ENCODE assay signal across 14 cellular contexts in the genomic region with DNA sequence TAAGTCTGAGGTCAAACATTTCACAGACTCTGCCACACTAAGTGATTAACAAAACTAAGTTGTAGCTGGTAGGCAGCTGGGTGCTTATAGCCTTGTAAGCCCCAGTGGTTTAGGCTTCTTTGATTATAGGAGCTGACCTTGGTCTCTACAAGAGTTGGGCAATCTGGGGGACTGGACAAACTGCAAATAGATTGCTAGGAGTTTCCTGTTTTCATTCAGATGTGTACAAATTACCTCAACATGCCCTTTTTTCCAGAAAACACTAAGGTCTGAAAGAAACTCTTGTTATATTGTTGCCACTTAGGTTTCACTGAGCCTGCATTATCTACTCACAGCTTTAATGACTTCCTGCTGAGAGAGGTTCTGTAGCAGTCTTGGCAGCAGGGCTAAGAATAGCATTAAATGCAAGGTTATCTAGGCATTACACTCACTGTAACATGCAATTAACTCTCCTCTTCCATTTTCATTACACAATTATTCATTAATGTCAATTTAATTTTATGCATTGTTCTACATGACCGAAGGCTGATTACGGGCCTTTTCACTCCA.
A peak's percentile ranks its signal among the peaks of the same experiment; 100 is the strongest.
DNase-seq lines count a peak whose midpoint lies in the region; ATAC-seq and TF ChIP-seq lines count a peak whose summit lies in the region.
"Had no signal": no experiment of that assay in that cellular context is flagged by ENCODE, and none has a peak within 500 bp of the region (broad histone marks: within the 10 kb centered on the region; RNA-seq: fewer than 3 reads in every experiment).

No MANE protein-coding gene starts in this region.

- peak overlapping the region; percentile 62 to 96 (median 96); a peak in 5 of 7 replicates for H3K27ac Mint-ChIP-seq in H9
- H3K27ac Mint-ChIP-seq: activated CD4-positive, alpha-beta T cell treated with anti-CD3 and anti-CD28 coated beads, Interleukin-2, amount 10 ng/mL, durations not matched to agents 7 days and 5 days; activated naive CD8-positive, alpha-beta T cell treated with anti-CD3 and anti-CD28 coated beads, Interleukin-2, amount 50 U/mL, for 24 hours had no signal

- H4K20me1 ChIP-seq in H9 (ENCODE audit: control insufficient read depth, insufficient read depth, insufficient read length) (no peaks in the 10 kb centered on the region), neural cell (ENCODE audit: insufficient read depth) (no peaks in the 10 kb centered on the region)

- no peak overlapping the region for H2BK5ac ChIP-seq in H9 (ENCODE audit: insufficient read length, low read length)

- peak overlapping the region; percentile 48 for H3K27ac ChIP-seq in H9 (ENCODE audit: insufficient read length, low read depth, low read length)
- H3K27ac ChIP-seq in WERI-Rb-1: peak overlapping the region; percentile 53
- H3K27ac ChIP-seq in neural cell (ENCODE audit: low read length): no peak overlapping the region
- H3K27ac ChIP-seq: parathyroid adenoma, thyroid gland had no signal

- H3K4me2 ChIP-seq in H9 (ENCODE audit: insufficient read depth, insufficient read length, low read length) (peak overlapping the region; percentile 18), neural cell (ENCODE audit: low read length) (no peak overlapping the region)

- H3K27me3 ChIP-seq in H9 (ENCODE audit: insufficient read depth, low read length) (no peaks in the 10 kb centered on the region), WERI-Rb-1 (ENCODE audit: insufficient read depth, low read depth, severe bottlenecking) (no peaks in the 10 kb centered on the region), neural cell (ENCODE audit: insufficient read depth, low read depth, low read length) (peaks cover 25% of the 10 kb centered on the region)
- H3K27me3 ChIP-seq: thyroid gland had no signal

- no peaks in the 10 kb centered on the region for H3K79me1 ChIP-seq in H9 (ENCODE audit: insufficient read depth, low read depth, low read length, poor library complexity, severe bottlenecking)

- H3K36me3 Mint-ChIP-seq in H9 (ENCODE audit: insufficient read depth in 1 of 3, low read depth in 3 of 3): peaks cover 5 to 18% (median 7%) of the 10 kb centered on the region in 3 experiments; a peak in 6 of 7 replicates

- no CpG with 5 or more reads among the region's 2 CpGs for WGBS in H9 (ENCODE audit: extremely low coverage, insufficient read length, low lambda C conversion rate)

- no peak for TF ChIP-seq RAD21 in neural cell (conservative IDR thresholded peaks at IDR 0.05)

- H3K36me3 ChIP-seq in WERI-Rb-1 (no peaks in the 10 kb centered on the region), neural cell (ENCODE audit: insufficient read depth, low read length) (no peaks in the 10 kb centered on the region)
- H3K36me3 ChIP-seq: thyroid gland had no signal

- TF ChIP-seq CTCF in H9 (conservative IDR thresholded peaks at IDR 0.05): no peak
- no peak for TF ChIP-seq CTCF in WERI-Rb-1 (IDR thresholded peaks at IDR 0.05; ENCODE audit: low read depth, low read length)
- TF ChIP-seq CTCF in neural cell (IDR thresholded peaks at IDR 0.05; ENCODE audit: poor library complexity, severe bottlenecking): no peak

- H4K8ac ChIP-seq in H9 (replicated peaks; ENCODE audit: insufficient read length, low read depth, low read length): no peak overlapping the region

- no peak overlapping the region for H2AFZ ChIP-seq in H9 (ENCODE audit: low read length)
- no peak overlapping the region for H2AFZ ChIP-seq in neural cell (ENCODE audit: low read depth, low read length)
- H2AFZ ChIP-seq: parathyroid adenoma had no signal

- H3T11ph ChIP-seq in H9 (ENCODE audit: low read length): no peak overlapping the region

- peak overlapping the region in 1 of 2 experiments; percentile 61; a peak in 2 of 5 replicates for H3K4me3 Mint-ChIP-seq in H9
- H3K4me3 Mint-ChIP-seq: activated CD4-positive, alpha-beta T cell treated with anti-CD3 and anti-CD28 coated beads, Interleukin-2, amount 10 ng/mL, durations not matched to agents 7 days and 5 days; activated naive CD8-positive, alpha-beta T cell treated with anti-CD3 and anti-CD28 coated beads, Interleukin-2, amount 50 U/mL, for 24 hours had no signal

- H3K9ac ChIP-seq in H9 (ENCODE audit: extremely low read depth, insufficient read length, low read length): no peak overlapping the region
- H3K9ac ChIP-seq in neural cell (ENCODE audit: low read length): no peak overlapping the region
- H3K9ac ChIP-seq: parathyroid adenoma had no signal

- H3F3A ChIP-seq in neural cell (ENCODE audit: insufficient read depth, low read length, poor library complexity, severe bottlenecking): no peaks in the 10 kb centered on the region

- H3K4me1 ChIP-seq in H9 (ENCODE audit: insufficient read depth, low read length): peaks cover 2% of the 10 kb centered on the region; the same call in 1 of the 2 replicates
- H3K4me1 ChIP-seq: Caco-2, parathyroid adenoma had no signal

- no peak overlapping the region for H4K91ac ChIP-seq in H9 (ENCODE audit: insufficient read length, low read depth, low read length)

- H3K79me2 ChIP-seq in H9 (ENCODE audit: insufficient read depth, low read length) (no peaks in the 10 kb centered on the region), neural cell (replicated peaks; ENCODE audit: insufficient read depth, low read length) (no peaks in the 10 kb centered on the region)
- H3K79me2 ChIP-seq: parathyroid adenoma had no signal

- H3K23ac ChIP-seq in H9 (ENCODE audit: insufficient read length, low read depth, low read length): no peak overlapping the region

- H3K14ac ChIP-seq in H9 (ENCODE audit: insufficient read depth, low read length): no peak overlapping the region

- DNase-seq in H9 (no peak), NCI-H1417 treated with DMSO at 0.1 percent for 48 hours (lab: John Stamatoyannopoulos, UW) (peak; percentile 61), WERI-Rb-1 (peak; percentile 62), NCI-H1048 (lab: John Stamatoyannopoulos, UW) (no peak)
- no peak for DNase-seq in activated CD4-positive, alpha-beta T cell treated with anti-CD3 and anti-CD28 coated beads, Interleukin-2, amount 50 U/mL, for 1 hour
- DNase-seq: activated CD4-positive, alpha-beta T cell treated with anti-CD3 and anti-CD28 coated beads, Interleukin-2, amount 10 ng/mL, durations not matched to agents 7 days and 5 days; activated naive CD8-positive, alpha-beta T cell treated with anti-CD3 and anti-CD28 coated beads, Interleukin-2, amount 50 U/mL, for 24 hours; Caco-2; Right ventricle myocardium superior; thyroid gland had no signal

- no peak overlapping the region for H4K5ac ChIP-seq in H9 (ENCODE audit: insufficient read length, low read depth, low read length)

- TF ChIP-seq EP300 in neural cell (conservative IDR thresholded peaks at IDR 0.05; ENCODE audit: poor library complexity, severe bottlenecking): peak; percentile 30

- H3K9me3 Mint-ChIP-seq in H9: peaks cover 13 to 15% of the 10 kb centered on the region in 2 experiments
- H3K9me3 Mint-ChIP-seq: activated CD4-positive, alpha-beta T cell treated with anti-CD3 and anti-CD28 coated beads, Interleukin-2, amount 10 ng/mL, durations not matched to agents 7 days and 5 days had no signal

- H3K56ac ChIP-seq in H9 (ENCODE audit: insufficient read length, low read depth, low read length): no peak overlapping the region

- H3K9me2 ChIP-seq in neural cell (ENCODE audit: insufficient read depth, low read length): no peaks in the 10 kb centered on the region

- H2BK120ac ChIP-seq in H9 (ENCODE audit: low read depth, low read length, poor library complexity, severe bottlenecking): no peak overlapping the region

- H2AK5ac ChIP-seq in H9 (ENCODE audit: insufficient read length, low read length): no peak overlapping the region

- ATAC-seq in esophagus mucosa (no peak), GM21529 (IDR thresholded peaks at IDR 0.05; ENCODE audit: unreplicated experiment) (no peak)
- ATAC-seq: activated naive CD8-positive, alpha-beta T cell treated with anti-CD3 and anti-CD28 coated beads, Interleukin-2, amount 50 U/mL, for 24 hours had no signal

- H2BK20ac ChIP-seq in H9 (ENCODE audit: low read depth, low read length, poor library complexity, severe bottlenecking): no peak overlapping the region

- no peak overlapping the region for H3K4ac ChIP-seq in H9 (ENCODE audit: low read depth, low read length)

- no peaks in the 10 kb centered on the region for H3K23me2 ChIP-seq in H9 (ENCODE audit: insufficient read length, low read depth, low read length, poor library complexity, severe bottlenecking)

- H3K9me3 ChIP-seq in H9 (ENCODE audit: control insufficient read depth, low read depth, low read length) (peaks cover 11% of the 10 kb centered on the region), WERI-Rb-1 (ENCODE audit: severe bottlenecking) (no peaks in the 10 kb centered on the region), neural cell (ENCODE audit: low read length) (no peaks in the 10 kb centered on the region)
- H3K9me3 ChIP-seq: Caco-2, thyroid gland had no signal

- H3K27me3 Mint-ChIP-seq in H9 (ENCODE audit: low read depth): no peaks in the 10 kb centered on the region
- H3K27me3 Mint-ChIP-seq: activated CD4-positive, alpha-beta T cell treated with anti-CD3 and anti-CD28 coated beads, Interleukin-2, amount 10 ng/mL, durations not matched to agents 7 days and 5 days had no signal

- H2BK12ac ChIP-seq in H9 (ENCODE audit: insufficient read length, low read depth, low read length): no peak overlapping the region

- no peak overlapping the region for H3K18ac ChIP-seq in H9 (ENCODE audit: insufficient read length, low read depth, low read length)

- H3K4me3 ChIP-seq in WERI-Rb-1 (ENCODE audit: low read depth, low read length): no peak overlapping the region
- peak overlapping the region; percentile 11 for H3K4me3 ChIP-seq in neural cell (ENCODE audit: low read length)
- H3K4me3 ChIP-seq: thyroid gland had no signal

- peaks cover 44 to 47% of the 10 kb centered on the region in 2 experiments for H3K4me1 Mint-ChIP-seq in H9
- H3K4me1 Mint-ChIP-seq: activated CD4-positive, alpha-beta T cell treated with anti-CD3 and anti-CD28 coated beads, Interleukin-2, amount 10 ng/mL, durations not matched to agents 7 days and 5 days had no signal

- H2BK15ac ChIP-seq in H9 (ENCODE audit: low read depth, low read length): no peak overlapping the region

TF ChIP-seq in neural cell, 6 proteins besides CTCF, POLR2A, EP300 and RAD21:
- TF ChIP-seq SMC3 (conservative IDR thresholded peaks at IDR 0.05; ENCODE audit: poor library complexity) (no peak), POLR2AphosphoS5 (IDR thresholded peaks at IDR 0.05) (peak; percentile 78)

Comparison
In these comparisons a context has a peak if more than half of its experiments do, and no peak if none do; other contexts are left out.
1. DNase-seq: peak in NCI-H1417 treated with DMSO at 0.1 percent for 48 hours (single experiment) and WERI-Rb-1 (single experiment); none in H9 (single experiment), activated CD4-positive, alpha-beta T cell treated with anti-CD3 and anti-CD28 coated beads, Interleukin-2, amount 50 U/mL, for 1 hour (single experiment) and NCI-H1048 (single experiment).